In the genomic region with DNA sequence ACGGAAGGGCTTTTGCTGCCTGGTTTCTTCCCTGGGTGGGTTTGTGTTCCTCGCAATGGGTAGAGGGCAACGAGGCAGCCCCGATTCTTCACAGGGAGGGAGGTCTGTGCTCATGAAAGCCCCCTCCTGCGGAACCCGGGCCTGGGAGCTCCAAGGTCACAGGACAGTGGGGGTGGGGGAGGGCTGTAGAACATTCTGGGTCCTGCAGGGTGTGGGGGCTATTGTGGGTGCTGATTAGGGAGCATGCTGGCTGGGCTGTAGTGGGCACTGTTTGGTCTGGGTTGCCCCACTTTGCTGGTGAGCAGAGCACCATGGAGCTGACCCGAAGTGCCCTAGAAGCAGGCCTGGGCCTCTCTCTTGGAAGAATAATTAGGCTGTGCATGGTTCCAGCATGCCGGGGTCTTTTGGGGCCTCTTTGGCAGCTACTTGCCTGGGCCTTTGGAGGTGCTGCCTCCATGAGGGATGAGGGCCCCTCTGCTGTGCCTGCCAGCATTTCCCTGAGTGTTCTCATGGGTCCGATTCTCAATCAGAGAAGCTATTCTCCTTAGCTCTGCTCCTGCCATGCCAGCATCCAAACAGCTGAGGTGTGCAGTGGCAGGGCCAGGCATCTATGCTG, we compare ENCODE assay signal across 1 cellular context.
TF ChIP-seq lines count a peak whose summit lies in the region.

No MANE protein-coding gene starts in this region.

TF ChIP-seq in H1, 55 proteins besides CTCF, POLR2A, EP300 and RAD21:
- TF ChIP-seq SP1 (IDR thresholded peaks at IDR 0.05; ENCODE audit: low read depth, low read length) (no peak), SUZ12 (IDR thresholded peaks at IDR 0.05; ENCODE audit: low read length) (no peak), TEAD4 (IDR thresholded peaks at IDR 0.05; ENCODE audit: low read depth, low read length) (no peak), MAFK (IDR thresholded peaks at IDR 0.05; ENCODE audit: low read depth, low read length) (no peak), PHF8 (conservative IDR thresholded peaks at IDR 0.05; ENCODE audit: low read depth, low read length) (no peak), CBX8 (IDR thresholded peaks at IDR 0.05; ENCODE audit: borderline replicate concordance, low read depth, low read length) (no peak), RBBP5 (IDR thresholded peaks at IDR 0.05; ENCODE audit: borderline replicate concordance, low read depth, low read length) (no peak), RXRA (IDR thresholded peaks at IDR 0.05; ENCODE audit: insufficient read depth, low read depth, low read length) (no peak), CTBP2 (IDR thresholded peaks at IDR 0.05; ENCODE audit: borderline replicate concordance, insufficient read depth, insufficient read length, low read length) (no peak), POLR2AphosphoS5 (IDR thresholded peaks at IDR 0.05; ENCODE audit: low read depth, low read length) (no peak), TAF7 (optimal IDR thresholded peaks at IDR 0.05; ENCODE audit: borderline replicate concordance, low read depth, low read length) (no peak)
